10 cellular contexts compared by ENCODE assay signal in the genomic region with DNA sequence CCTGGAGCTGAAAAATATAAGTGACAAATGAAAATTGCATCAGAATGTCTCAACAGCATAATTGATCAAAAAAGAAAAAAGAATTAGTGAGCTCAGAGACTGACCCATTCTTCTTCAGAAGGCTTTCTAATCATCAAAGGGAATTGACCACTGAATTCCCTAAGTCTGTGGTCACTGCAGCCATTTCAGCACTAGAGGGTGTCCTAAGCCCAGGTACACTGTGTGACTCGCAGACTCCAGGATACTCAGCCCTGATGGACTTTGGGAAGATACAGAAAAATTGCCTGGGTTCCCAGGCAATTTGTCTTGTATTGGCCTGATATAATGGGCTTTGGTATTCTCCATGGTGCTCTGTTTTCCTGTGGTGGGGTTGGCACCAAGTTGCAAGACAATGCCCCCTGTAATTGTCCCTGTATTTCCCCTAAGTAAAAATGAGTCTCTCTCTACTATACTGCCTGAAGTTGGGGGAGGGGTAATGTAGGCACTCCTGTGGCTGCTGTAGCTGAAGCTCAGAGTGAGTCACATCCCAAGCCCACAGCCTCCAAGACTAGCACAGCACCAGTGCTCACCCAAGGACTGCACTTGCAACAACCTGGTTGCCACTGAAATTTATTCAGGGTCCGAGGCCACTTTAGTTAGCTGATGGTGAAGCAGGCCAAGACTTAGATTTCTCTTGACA.
DNase-seq lines count a peak whose midpoint lies in the region; ATAC-seq and TF ChIP-seq lines count a peak whose summit lies in the region.
"Had no signal": no experiment of that assay in that cellular context is flagged by ENCODE, and none has a peak within 500 bp of the region (broad histone marks: within the 10 kb centered on the region; RNA-seq: fewer than 3 reads in every experiment).

No MANE protein-coding gene starts in this region.

- no peak overlapping the region for H3K27ac Mint-ChIP-seq in WTC11

- peaks cover 10% of the 10 kb centered on the region for H3K9me3 Mint-ChIP-seq in WTC11

- DNase-seq in BE2C (peak; percentile 58), WTC11 (ENCODE audit: low spot score) (peak; percentile 70), kidney epithelial cell (ENCODE audit: low read depth) (peak; percentile 21), cerebellum (ENCODE audit: low spot score) (no peak), NCI-H2227 (lab: John Stamatoyannopoulos, UW; ENCODE audit: unreplicated experiment) (no peak)
- no peak for DNase-seq in stimulated activated naive CD4-positive, alpha-beta T cell (lab: John Stamatoyannopoulos, UW)
- DNase-seq in effector memory CD4-positive, alpha-beta T cell: no peak
- DNase-seq: hypothalamus had no signal

- POLR2A ChIA-PET in WTC11 (lab: Charles Lee): no interaction called here

- peak; percentile 78 for TF ChIP-seq CTCF in BE2C (IDR thresholded peaks at IDR 0.05; ENCODE audit: low read depth, low read length)
- TF ChIP-seq CTCF in WTC11 (IDR thresholded peaks at IDR 0.05): 0 out of 2 replicates have a peak, but pooled peaks have one; percentile 53
- peak; percentile 70 for TF ChIP-seq CTCF in kidney epithelial cell (IDR thresholded peaks at IDR 0.05; ENCODE audit: insufficient read depth, low read length, poor library complexity, severe bottlenecking)

- peaks cover 11% of the 10 kb centered on the region for H3K4me1 Mint-ChIP-seq in WTC11

- no peaks in the 10 kb centered on the region for H3K27me3 Mint-ChIP-seq in WTC11 (ENCODE audit: low read depth)

- H3K4me1 ChIP-seq in BE2C: no peaks in the 10 kb centered on the region
- no peaks in the 10 kb centered on the region for H3K4me1 ChIP-seq in effector memory CD4-positive, alpha-beta T cell (ENCODE audit: control insufficient read depth, insufficient read depth, low read length, poor library complexity, severe bottlenecking)

- no peaks in the 10 kb centered on the region for H3K27me3 ChIP-seq in BE2C
- no peaks in the 10 kb centered on the region for H3K27me3 ChIP-seq in kidney epithelial cell (ENCODE audit: control insufficient read depth, insufficient read depth, low read length)
- no peaks in the 10 kb centered on the region for H3K27me3 ChIP-seq in effector memory CD4-positive, alpha-beta T cell (replicated peaks; ENCODE audit: control insufficient read depth, insufficient read depth, low read length, poor library complexity, severe bottlenecking)

- no peaks in the 10 kb centered on the region for H3K9me3 ChIP-seq in BE2C
- no peaks in the 10 kb centered on the region for H3K9me3 ChIP-seq in effector memory CD4-positive, alpha-beta T cell (ENCODE audit: control insufficient read depth, low read length)

- no peak for TF ChIP-seq EP300 in Ishikawa (IDR thresholded peaks at IDR 0.05; ENCODE audit: borderline replicate concordance)

- peak; percentile 88 for TF ChIP-seq RAD21 in Ishikawa (IDR thresholded peaks at IDR 0.05; ENCODE audit: low read depth)

- CTCF ChIA-PET in WTC11 (lab: Charles Lee): interaction anchor here (0.6 to 2.8 kb wide), 13 partner anchors 12 to 583 kb away, joined by 3 to 16 read pairs (median 4); no protein-coding TSS in a partner anchor

- no peaks in the 10 kb centered on the region for H3K36me3 Mint-ChIP-seq in WTC11

- no peak overlapping the region for H3K27ac ChIP-seq in effector memory CD4-positive, alpha-beta T cell (ENCODE audit: insufficient read depth, low read length, poor library complexity, severe bottlenecking)
- H3K27ac ChIP-seq: HL-60 had no signal

- H3K4me3 ChIP-seq in BE2C (ENCODE audit: low read depth, low read length) (no peak overlapping the region), kidney epithelial cell (ENCODE audit: low read depth, low read length) (no peak overlapping the region)
- no peak overlapping the region for H3K4me3 ChIP-seq in effector memory CD4-positive, alpha-beta T cell (ENCODE audit: insufficient read depth, low read depth, low read length, poor library complexity, severe bottlenecking)

- ATAC-seq in WTC11: peak; percentile 98

- no peaks in the 10 kb centered on the region for H3K36me3 ChIP-seq in BE2C
- no peaks in the 10 kb centered on the region for H3K36me3 ChIP-seq in kidney epithelial cell (ENCODE audit: control insufficient read depth, insufficient read depth, low read length)
- H3K36me3 ChIP-seq in effector memory CD4-positive, alpha-beta T cell (ENCODE audit: control insufficient read depth, insufficient read depth, low read length): no peaks in the 10 kb centered on the region

- no peak overlapping the region for H3K4me3 Mint-ChIP-seq in WTC11

TF ChIP-seq in Ishikawa, 13 proteins besides CTCF, POLR2A, EP300 and RAD21 (continues in another document):
- TF ChIP-seq TAF1 (IDR thresholded peaks at IDR 0.05; ENCODE audit: low read depth): no peak
- TF ChIP-seq, protein P1, sequence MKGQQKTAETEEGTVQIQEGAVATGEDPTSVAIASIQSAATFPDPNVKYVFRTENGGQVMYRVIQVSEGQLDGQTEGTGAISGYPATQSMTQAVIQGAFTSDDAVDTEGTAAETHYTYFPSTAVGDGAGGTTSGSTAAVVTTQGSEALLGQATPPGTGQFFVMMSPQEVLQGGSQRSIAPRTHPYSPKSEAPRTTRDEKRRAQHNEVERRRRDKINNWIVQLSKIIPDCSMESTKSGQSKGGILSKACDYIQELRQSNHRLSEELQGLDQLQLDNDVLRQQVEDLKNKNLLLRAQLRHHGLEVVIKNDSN (IDR thresholded peaks at IDR 0.05): no peak
- TF ChIP-seq, protein P2, sequence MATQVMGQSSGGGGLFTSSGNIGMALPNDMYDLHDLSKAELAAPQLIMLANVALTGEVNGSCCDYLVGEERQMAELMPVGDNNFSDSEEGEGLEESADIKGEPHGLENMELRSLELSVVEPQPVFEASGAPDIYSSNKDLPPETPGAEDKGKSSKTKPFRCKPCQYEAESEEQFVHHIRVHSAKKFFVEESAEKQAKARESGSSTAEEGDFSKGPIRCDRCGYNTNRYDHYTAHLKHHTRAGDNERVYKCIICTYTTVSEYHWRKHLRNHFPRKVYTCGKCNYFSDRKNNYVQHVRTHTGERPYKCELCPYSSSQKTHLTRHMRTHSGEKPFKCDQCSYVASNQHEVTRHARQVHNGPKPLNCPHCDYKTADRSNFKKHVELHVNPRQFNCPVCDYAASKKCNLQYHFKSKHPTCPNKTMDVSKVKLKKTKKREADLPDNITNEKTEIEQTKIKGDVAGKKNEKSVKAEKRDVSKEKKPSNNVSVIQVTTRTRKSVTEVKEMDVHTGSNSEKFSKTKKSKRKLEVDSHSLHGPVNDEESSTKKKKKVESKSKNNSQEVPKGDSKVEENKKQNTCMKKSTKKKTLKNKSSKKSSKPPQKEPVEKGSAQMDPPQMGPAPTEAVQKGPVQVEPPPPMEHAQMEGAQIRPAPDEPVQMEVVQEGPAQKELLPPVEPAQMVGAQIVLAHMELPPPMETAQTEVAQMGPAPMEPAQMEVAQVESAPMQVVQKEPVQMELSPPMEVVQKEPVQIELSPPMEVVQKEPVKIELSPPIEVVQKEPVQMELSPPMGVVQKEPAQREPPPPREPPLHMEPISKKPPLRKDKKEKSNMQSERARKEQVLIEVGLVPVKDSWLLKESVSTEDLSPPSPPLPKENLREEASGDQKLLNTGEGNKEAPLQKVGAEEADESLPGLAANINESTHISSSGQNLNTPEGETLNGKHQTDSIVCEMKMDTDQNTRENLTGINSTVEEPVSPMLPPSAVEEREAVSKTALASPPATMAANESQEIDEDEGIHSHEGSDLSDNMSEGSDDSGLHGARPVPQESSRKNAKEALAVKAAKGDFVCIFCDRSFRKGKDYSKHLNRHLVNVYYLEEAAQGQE (IDR thresholded peaks at IDR 0.05; ENCODE audit: low read depth): no peak
- TF ChIP-seq NFIC (IDR thresholded peaks at IDR 0.05): no peak
- TF ChIP-seq FOXM1 (IDR thresholded peaks at IDR 0.05; ENCODE audit: borderline replicate concordance, low read depth): no peak
- TF ChIP-seq TEAD4 (IDR thresholded peaks at IDR 0.05): no peak
- TF ChIP-seq YY1 (IDR thresholded peaks at IDR 0.05; ENCODE audit: low read depth): no peak
- no peak for TF ChIP-seq CEBPB (IDR thresholded peaks at IDR 0.05)

TF ChIP-seq in WTC11, 78 proteins besides CTCF, POLR2A, EP300 and RAD21 (continues in another document):
- TF ChIP-seq FOXP1 (CRISPR knock-in tag; IDR thresholded peaks at IDR 0.05; ENCODE audit: borderline replicate concordance) (no peak), PREB (CRISPR knock-in tag; IDR thresholded peaks at IDR 0.05; ENCODE audit: borderline replicate concordance) (no peak), SMAD3 (CRISPR knock-in tag; IDR thresholded peaks at IDR 0.05; ENCODE audit: borderline replicate concordance) (no peak), ATF1 (CRISPR knock-in tag; IDR thresholded peaks at IDR 0.05) (no peak), ATF6 (CRISPR knock-in tag; IDR thresholded peaks at IDR 0.05) (no peak)
- TF ChIP-seq, protein P3, sequence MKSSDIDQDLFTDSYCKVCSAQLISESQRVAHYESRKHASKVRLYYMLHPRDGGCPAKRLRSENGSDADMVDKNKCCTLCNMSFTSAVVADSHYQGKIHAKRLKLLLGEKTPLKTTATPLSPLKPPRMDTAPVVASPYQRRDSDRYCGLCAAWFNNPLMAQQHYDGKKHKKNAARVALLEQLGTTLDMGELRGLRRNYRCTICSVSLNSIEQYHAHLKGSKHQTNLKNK (CRISPR knock-in tag; IDR thresholded peaks at IDR 0.05): no peak

Comparison
In these comparisons a context has a peak if more than half of its experiments do, and no peak if none do; other contexts are left out.
1. DNase-seq: peak in BE2C (single experiment), WTC11 (single experiment) and kidney epithelial cell (single experiment); none in stimulated activated naive CD4-positive, alpha-beta T cell (0 of 6), cerebellum (single experiment), effector memory CD4-positive, alpha-beta T cell (0 of 3) and NCI-H2227 (single experiment).
2. Peak in every context shown above with its lines, with median percentiles within 50 percentile points of each other: CTCF ChIP-seq.